In the genomic region with DNA sequence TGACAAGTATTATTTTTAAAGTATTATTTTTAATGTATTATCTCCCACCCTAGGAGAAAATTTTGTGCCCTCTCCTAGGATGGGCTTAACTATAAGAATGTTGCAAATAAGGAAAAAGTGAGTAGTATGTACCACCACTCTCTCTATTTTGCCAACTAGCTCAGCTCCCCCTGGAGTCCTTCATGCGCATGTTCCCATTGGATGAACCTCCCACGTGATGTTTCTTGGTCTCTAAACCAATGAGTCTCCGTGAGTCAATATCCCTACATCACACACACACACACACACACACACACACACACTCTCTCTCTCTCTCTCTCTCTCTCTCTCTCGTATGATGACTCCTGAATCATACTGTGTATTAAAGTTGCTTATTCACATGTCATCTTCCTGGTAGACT, we compare ENCODE assay signal across 2 cellular contexts.
TF ChIP-seq lines count a peak whose summit lies in the region.

No MANE protein-coding gene starts in this region.

TF ChIP-seq in SK-N-SH treated with all-trans-retinoic acid at 6 μM for 48 hours, 23 proteins besides CTCF, POLR2A, EP300 and RAD21 (continued from another document):
- TF ChIP-seq, protein P1, sequence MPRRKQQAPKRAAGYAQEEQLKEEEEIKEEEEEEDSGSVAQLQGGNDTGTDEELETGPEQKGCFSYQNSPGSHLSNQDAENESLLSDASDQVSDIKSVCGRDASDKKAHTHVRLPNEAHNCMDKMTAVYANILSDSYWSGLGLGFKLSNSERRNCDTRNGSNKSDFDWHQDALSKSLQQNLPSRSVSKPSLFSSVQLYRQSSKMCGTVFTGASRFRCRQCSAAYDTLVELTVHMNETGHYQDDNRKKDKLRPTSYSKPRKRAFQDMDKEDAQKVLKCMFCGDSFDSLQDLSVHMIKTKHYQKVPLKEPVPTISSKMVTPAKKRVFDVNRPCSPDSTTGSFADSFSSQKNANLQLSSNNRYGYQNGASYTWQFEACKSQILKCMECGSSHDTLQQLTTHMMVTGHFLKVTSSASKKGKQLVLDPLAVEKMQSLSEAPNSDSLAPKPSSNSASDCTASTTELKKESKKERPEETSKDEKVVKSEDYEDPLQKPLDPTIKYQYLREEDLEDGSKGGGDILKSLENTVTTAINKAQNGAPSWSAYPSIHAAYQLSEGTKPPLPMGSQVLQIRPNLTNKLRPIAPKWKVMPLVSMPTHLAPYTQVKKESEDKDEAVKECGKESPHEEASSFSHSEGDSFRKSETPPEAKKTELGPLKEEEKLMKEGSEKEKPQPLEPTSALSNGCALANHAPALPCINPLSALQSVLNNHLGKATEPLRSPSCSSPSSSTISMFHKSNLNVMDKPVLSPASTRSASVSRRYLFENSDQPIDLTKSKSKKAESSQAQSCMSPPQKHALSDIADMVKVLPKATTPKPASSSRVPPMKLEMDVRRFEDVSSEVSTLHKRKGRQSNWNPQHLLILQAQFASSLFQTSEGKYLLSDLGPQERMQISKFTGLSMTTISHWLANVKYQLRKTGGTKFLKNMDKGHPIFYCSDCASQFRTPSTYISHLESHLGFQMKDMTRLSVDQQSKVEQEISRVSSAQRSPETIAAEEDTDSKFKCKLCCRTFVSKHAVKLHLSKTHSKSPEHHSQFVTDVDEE (CRISPR knock-in tag; IDR thresholded peaks at IDR 0.05), result no peak
- TF ChIP-seq ISL1 (CRISPR knock-in tag; IDR thresholded peaks at IDR 0.05) (no peak), ARNTL (CRISPR knock-in tag; IDR thresholded peaks at IDR 0.05; ENCODE audit: borderline replicate concordance, low read depth) (no peak)

TF ChIP-seq in K562, 482 proteins besides CTCF, POLR2A, EP300 and RAD21 (continued from another document):
- TF ChIP-seq, protein P2, sequence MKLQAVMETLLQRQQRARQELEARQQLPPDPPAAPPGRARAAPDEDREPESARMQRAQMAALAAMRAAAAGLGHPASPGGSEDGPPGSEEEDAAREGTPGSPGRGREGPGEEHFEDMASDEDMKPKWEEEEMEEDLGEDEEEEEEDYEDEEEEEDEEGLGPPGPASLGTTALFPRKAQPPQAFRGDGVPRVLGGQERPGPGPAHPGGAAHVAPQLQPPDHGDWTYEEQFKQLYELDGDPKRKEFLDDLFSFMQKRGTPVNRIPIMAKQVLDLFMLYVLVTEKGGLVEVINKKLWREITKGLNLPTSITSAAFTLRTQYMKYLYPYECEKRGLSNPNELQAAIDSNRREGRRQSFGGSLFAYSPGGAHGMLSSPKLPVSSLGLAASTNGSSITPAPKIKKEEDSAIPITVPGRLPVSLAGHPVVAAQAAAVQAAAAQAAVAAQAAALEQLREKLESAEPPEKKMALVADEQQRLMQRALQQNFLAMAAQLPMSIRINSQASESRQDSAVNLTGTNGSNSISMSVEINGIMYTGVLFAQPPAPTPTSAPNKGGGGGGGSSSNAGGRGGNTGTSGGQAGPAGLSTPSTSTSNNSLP (IDR thresholded peaks at IDR 0.05; ENCODE audit: borderline replicate concordance, low read depth, low read length), result no peak
- TF ChIP-seq, protein P3, sequence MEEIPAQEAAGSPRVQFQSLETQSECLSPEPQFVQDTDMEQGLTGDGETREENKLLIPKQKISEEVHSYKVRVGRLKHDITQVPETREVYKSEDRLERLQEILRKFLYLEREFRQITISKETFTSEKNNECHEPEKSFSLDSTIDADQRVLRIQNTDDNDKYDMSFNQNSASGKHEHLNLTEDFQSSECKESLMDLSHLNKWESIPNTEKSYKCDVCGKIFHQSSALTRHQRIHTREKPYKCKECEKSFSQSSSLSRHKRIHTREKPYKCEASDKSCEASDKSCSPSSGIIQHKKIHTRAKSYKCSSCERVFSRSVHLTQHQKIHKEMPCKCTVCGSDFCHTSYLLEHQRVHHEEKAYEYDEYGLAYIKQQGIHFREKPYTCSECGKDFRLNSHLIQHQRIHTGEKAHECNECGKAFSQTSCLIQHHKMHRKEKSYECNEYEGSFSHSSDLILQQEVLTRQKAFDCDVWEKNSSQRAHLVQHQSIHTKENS (CRISPR knock-in tag; IDR thresholded peaks at IDR 0.05), result no peak
- TF ChIP-seq, protein P4, sequence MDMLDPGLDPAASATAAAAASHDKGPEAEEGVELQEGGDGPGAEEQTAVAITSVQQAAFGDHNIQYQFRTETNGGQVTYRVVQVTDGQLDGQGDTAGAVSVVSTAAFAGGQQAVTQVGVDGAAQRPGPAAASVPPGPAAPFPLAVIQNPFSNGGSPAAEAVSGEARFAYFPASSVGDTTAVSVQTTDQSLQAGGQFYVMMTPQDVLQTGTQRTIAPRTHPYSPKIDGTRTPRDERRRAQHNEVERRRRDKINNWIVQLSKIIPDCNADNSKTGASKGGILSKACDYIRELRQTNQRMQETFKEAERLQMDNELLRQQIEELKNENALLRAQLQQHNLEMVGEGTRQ (CRISPR knock-in tag; IDR thresholded peaks at IDR 0.05), result peak; percentile 48
